In genomic region chr1:160646711-160647328, GRCh38 we compare ENCODE assay signal across 10 cellular contexts. TPM values are rescaled to one million over a fixed set of nuclear protein-coding genes. Genes with fewer than 3 reads are reported as not detected.
DNase-seq lines count a peak whose midpoint lies in the region; ATAC-seq, FAIRE-seq and TF ChIP-seq lines count a peak whose summit lies in the region.
"Had no signal": no experiment of that assay in that cellular context is flagged by ENCODE, and none has a peak within 500 bp of the region (broad histone marks: within the 10 kb centered on the region; RNA-seq: fewer than 3 reads in every experiment).

Gene SLAMF1 (minus strand): TSS chr1:160647044. CDS start chr1:160646945, 99 bp downstream.

- H2AFZ ChIP-seq in OCI-LY3 (ENCODE audit: low read depth, low read length) = peak within 1 kb of the TSS; percentile 94
- no peak within 1 kb of the TSS for H2AFZ ChIP-seq in smooth muscle cell (ENCODE audit: low read depth)

- peak within 1 kb of the TSS; percentile 45 for H3K4me3 ChIP-seq in OCI-LY3 (ENCODE audit: low read length)
- H3K4me3 ChIP-seq in esophagus squamous epithelium = peak within 1 kb of the TSS; percentile 0 to 52 (median 24)
- H3K4me3 ChIP-seq in smooth muscle cell = no peak within 1 kb of the TSS

- no peaks in the 10 kb centered on the region for H4K20me1 ChIP-seq in OCI-LY3 (ENCODE audit: insufficient read depth, low read length)
- no peaks in the 10 kb centered on the region for H4K20me1 ChIP-seq in smooth muscle cell (ENCODE audit: low read depth)

- DNase-seq in GM18507 (ENCODE audit: extremely low spot score, insufficient read length, low read depth) (no peak), esophagus squamous epithelium (lab: John Stamatoyannopoulos, UW) (no peak), smooth muscle cell (lab: John Stamatoyannopoulos, UW; ENCODE audit: unreplicated experiment) (no peak), cerebellar nuclear complex (lab: John Stamatoyannopoulos, UW) (no peak), hypothalamus (lab: John Stamatoyannopoulos, UW) (no peak), NCI-H1436 (lab: John Stamatoyannopoulos, UW) (no peak)

- H3K27ac ChIP-seq in OCI-LY3 (ENCODE audit: low read length) (no peak within 1 kb of the TSS), esophagus squamous epithelium (peak within 1 kb of the TSS; percentile 11 to 52 (median 32)), smooth muscle cell (ENCODE audit: low read depth) (no peak within 1 kb of the TSS)

- peak in 1 of 4 donors; percentile 51 for TF ChIP-seq POLR2A in esophagus squamous epithelium (IDR thresholded peaks at IDR 0.05)

- no peaks in the 10 kb centered on the region for H3K79me2 ChIP-seq in OCI-LY3 (ENCODE audit: low read length)
- H3K79me2 ChIP-seq in smooth muscle cell (ENCODE audit: low read depth) = no peaks in the 10 kb centered on the region

- H3K4me2 ChIP-seq in OCI-LY3 (ENCODE audit: low read length) = peak within 1 kb of the TSS; percentile 65
- H3K4me2 ChIP-seq in smooth muscle cell = no peak within 1 kb of the TSS

- no peaks in the 10 kb centered on the region for H3K27me3 ChIP-seq in OCI-LY3 (ENCODE audit: low read depth, low read length)
- H3K27me3 ChIP-seq in esophagus squamous epithelium = no peaks in the 10 kb centered on the region
- H3K27me3 ChIP-seq in smooth muscle cell (ENCODE audit: low read depth) = no peaks in the 10 kb centered on the region

- intact Hi-C loops in esophagus squamous epithelium (cut with DNase I) = no loop called here

- H3K9ac ChIP-seq in OCI-LY3 (ENCODE audit: low read length) (peak within 1 kb of the TSS; percentile 18; the same call in 1 of the 2 replicates), smooth muscle cell (ENCODE audit: low read depth) (no peak within 1 kb of the TSS)

- ATAC-seq in GM21825 (IDR thresholded peaks at IDR 0.05; ENCODE audit: unreplicated experiment) = peak; percentile 50

- H3K4me1 ChIP-seq in OCI-LY3 (ENCODE audit: low read length) = peaks cover 24% of the 10 kb centered on the region
- H3K4me1 ChIP-seq in esophagus squamous epithelium = peaks cover 0 to 9% (median 0%) of the 10 kb centered on the region in 3 donors
- no peaks in the 10 kb centered on the region for H3K4me1 ChIP-seq in smooth muscle cell (ENCODE audit: low read depth)

- H3F3A ChIP-seq in smooth muscle cell (ENCODE audit: low read depth) = no peaks in the 10 kb centered on the region

- H3K9me3 ChIP-seq in OCI-LY3 (ENCODE audit: insufficient read depth, low read length) (no peaks in the 10 kb centered on the region), esophagus squamous epithelium (no peaks in the 10 kb centered on the region), smooth muscle cell (replicated peaks; ENCODE audit: low read depth) (no peaks in the 10 kb centered on the region)

- peak; percentile 96 for FAIRE-seq in GM18507 (lab: Jason Lieb, UNC)

- 37 to 39% methylated on average over 9 to 11 of the region's 11 CpGs for WGBS in esophagus squamous epithelium, 2 donors
- 93% methylated on average over 11 of the region's 11 CpGs for WGBS in smooth muscle cell (ENCODE audit: low lambda C conversion rate)

- H3K36me3 ChIP-seq in OCI-LY3 (replicated peaks; ENCODE audit: low read depth, low read length) = no peaks in the 10 kb centered on the region
- no peaks in the 10 kb centered on the region for H3K36me3 ChIP-seq in esophagus squamous epithelium
- no peaks in the 10 kb centered on the region for H3K36me3 ChIP-seq in smooth muscle cell (ENCODE audit: low read depth)

- no peak for TF ChIP-seq CTCF in OCI-LY3 (IDR thresholded peaks at IDR 0.05; ENCODE audit: low read depth, low read length)
- TF ChIP-seq CTCF in esophagus squamous epithelium (IDR thresholded peaks at IDR 0.05) = no peak
- no peak for TF ChIP-seq CTCF in smooth muscle cell (IDR thresholded peaks at IDR 0.05; ENCODE audit: borderline replicate concordance, insufficient read depth, poor library complexity, severe bottlenecking)

RNA-seq across cellular contexts. Expression of gene SLAMF1, which starts in this region (rescaled TPM):
- total RNA-seq in esophagus squamous epithelium (1 to 10 TPM in 3 of 4 donors, not detected in 1; 1.1 to 2.2 (median 1.7) TPM), smooth muscle cell (not detected in 2 replicates)
- polyA plus RNA-seq in smooth muscle cell = not detected in 2 replicates
- total RNA-seq: fibroblast of villous mesenchyme, M059J had no signal

Comparison
In these comparisons a context has a peak if more than half of its experiments do, and no peak if none do; other contexts are left out.
1. H3K27ac ChIP-seq: peak in esophagus squamous epithelium (4 of 4); none in OCI-LY3 (single experiment) and smooth muscle cell (single experiment).